ENCODE assay signal across 18 cellular contexts in the genomic region with DNA sequence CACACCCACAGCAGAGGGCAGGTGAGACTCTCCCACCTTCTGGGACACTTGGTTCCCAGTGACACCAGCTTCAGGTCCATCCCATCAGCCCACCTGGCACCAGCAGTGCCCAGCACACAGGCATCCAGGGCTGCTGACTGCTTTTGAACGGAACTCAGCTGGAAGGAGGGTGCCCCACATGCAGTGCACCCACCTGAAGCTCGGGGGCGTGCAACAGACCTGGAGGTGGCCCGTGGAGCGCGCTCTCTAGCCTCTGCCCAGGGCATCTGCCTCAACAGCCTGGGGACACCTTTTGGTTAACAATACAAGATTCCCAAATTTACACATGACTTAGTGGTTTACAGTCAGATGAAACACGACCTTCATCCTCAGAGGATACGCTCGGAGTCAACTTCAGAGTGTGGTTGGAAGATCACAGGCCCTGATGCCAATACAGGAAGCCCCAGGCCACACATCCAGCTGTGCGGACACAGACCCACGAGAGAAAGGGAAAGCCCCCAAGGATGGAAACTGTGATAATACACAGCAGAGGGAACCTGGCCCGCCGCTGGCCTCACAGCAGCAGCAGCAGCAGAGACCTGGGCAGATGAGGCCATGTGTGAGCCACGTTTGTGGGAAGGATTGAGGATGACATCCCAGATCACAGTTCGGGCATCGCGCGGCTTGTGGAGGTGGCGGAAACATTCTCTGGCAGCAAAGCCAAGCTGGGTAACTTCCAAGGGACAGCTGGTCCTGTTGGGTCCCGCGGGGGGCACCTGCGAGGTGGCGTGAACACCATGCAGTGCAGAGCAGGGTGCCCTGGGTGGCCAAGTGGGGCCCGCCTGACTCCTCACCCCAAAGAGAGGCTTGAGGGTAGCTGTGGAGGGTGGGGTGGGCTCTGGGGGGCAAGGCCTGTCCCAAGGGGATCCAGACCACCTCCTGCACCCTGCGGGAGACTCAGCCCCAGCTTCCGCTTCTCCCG.
DNase-seq lines count a peak whose midpoint lies in the region; ATAC-seq and TF ChIP-seq lines count a peak whose summit lies in the region.
"Had no signal": no experiment of that assay in that cellular context is flagged by ENCODE, and none has a peak within 500 bp of the region (broad histone marks: within the 10 kb centered on the region; RNA-seq: fewer than 3 reads in every experiment).

No MANE protein-coding gene starts in this region.

- no peaks in the 10 kb centered on the region for H3K36me3 ChIP-seq in SK-N-SH (replicated peaks in 1 of 2; ENCODE audit: control insufficient read depth in 1 of 2, insufficient read depth in 2 of 2, low read length in 1 of 2)
- H3K36me3 ChIP-seq in smooth muscle cell (ENCODE audit: low read depth), result no peaks in the 10 kb centered on the region
- H3K36me3 ChIP-seq: ovary, SJSA1 had no signal

- H3F3A ChIP-seq in SK-N-SH (replicated peaks; ENCODE audit: insufficient read depth), result no peaks in the 10 kb centered on the region
- H3F3A ChIP-seq in smooth muscle cell (ENCODE audit: low read depth), result no peaks in the 10 kb centered on the region

- no peak for TF ChIP-seq EP300 in SK-N-SH (IDR thresholded peaks at IDR 0.05; ENCODE audit: borderline replicate concordance in 1 of 2, low read depth in 1 of 2, low read length in 1 of 2)

- no peaks in the 10 kb centered on the region for H3K9me3 Mint-ChIP-seq in activated naive CD8-positive, alpha-beta T cell treated with anti-CD3 and anti-CD28 coated beads for 36 hours
- no peaks in the 10 kb centered on the region for H3K9me3 Mint-ChIP-seq in natural killer cell treated with Interleukin-12 subunit alpha and Interleukin-12 subunit beta and Interleukin-15 and Interleukin-18, amount 100 ng/mL, for 72 hours

- peak overlapping the region; percentile 90 for H3K27ac Mint-ChIP-seq in activated naive CD8-positive, alpha-beta T cell treated with anti-CD3 and anti-CD28 coated beads for 36 hours
- peak overlapping the region; percentile 58 to 71 for H3K27ac Mint-ChIP-seq in natural killer cell treated with Interleukin-12 subunit alpha and Interleukin-12 subunit beta and Interleukin-15 and Interleukin-18, amount 100 ng/mL, for 72 hours

- H3K27ac ChIP-seq in SK-N-SH (ENCODE audit: low read depth in 2 of 2, low read length in 1 of 2), result no peak overlapping the region
- H3K27ac ChIP-seq in smooth muscle cell (ENCODE audit: low read depth), result no peak overlapping the region
- H3K27ac ChIP-seq: 22Rv1, adrenal gland, C4-2B, ovary, SJSA1 had no signal

- H3K4me1 ChIP-seq in SK-N-SH (ENCODE audit: control insufficient read depth in 1 of 2, insufficient read depth in 2 of 2, low read depth in 1 of 2, low read length in 1 of 2) (no peaks in the 10 kb centered on the region; a peak in 1 of 4 replicates), smooth muscle cell (ENCODE audit: low read depth) (no peaks in the 10 kb centered on the region)
- H3K4me1 ChIP-seq: adrenal gland, SJSA1 had no signal

- TF ChIP-seq CTCF in SK-N-SH (IDR thresholded peaks at IDR 0.05) (no peak), smooth muscle cell (IDR thresholded peaks at IDR 0.05; ENCODE audit: borderline replicate concordance, insufficient read depth, poor library complexity, severe bottlenecking) (no peak)

- DNase-seq in SK-N-SH (no peak), DMS79 (lab: John Stamatoyannopoulos, UW) (no peak), NCI-H446 (lab: John Stamatoyannopoulos, UW) (no peak), smooth muscle cell (lab: John Stamatoyannopoulos, UW; ENCODE audit: unreplicated experiment) (no peak)
- peak; percentile 61 for DNase-seq in activated naive CD8-positive, alpha-beta T cell treated with anti-CD3 and anti-CD28 coated beads for 36 hours
- no peak for DNase-seq in natural killer cell treated with Interleukin-12 subunit alpha and Interleukin-12 subunit beta and Interleukin-15 and Interleukin-18, amount 100 ng/mL, for 72 hours (ENCODE audit: low spot score)
- DNase-seq: adrenal gland, hippocampal formation, kidney glomerular epithelial cell, NCI-H187, NCI-H510A, ovary, trophoblast cell had no signal

- H3K4me2 ChIP-seq in SK-N-SH (no peak overlapping the region), smooth muscle cell (no peak overlapping the region)

- POLR2A ChIA-PET in SK-N-SH (lab: Yijun Ruan, JAX), result no interaction called here

- TF ChIP-seq POLR2A in GM19193 (IDR thresholded peaks at IDR 0.05; ENCODE audit: extremely low read depth, insufficient read depth, insufficient read length), result peak; percentile 30

- H3K27me3 ChIP-seq in SK-N-SH (ENCODE audit: insufficient read depth) (no peaks in the 10 kb centered on the region), smooth muscle cell (ENCODE audit: low read depth) (no peaks in the 10 kb centered on the region)
- H3K27me3 ChIP-seq: adrenal gland, ovary, SJSA1 had no signal

- CTCF ChIA-PET in SK-N-SH (lab: Yijun Ruan, JAX), result interaction anchor here (0.7 to 1.9 kb wide), 3 partner anchors 10 to 167 kb away, joined by 3 to 6 read pairs (median 4); no protein-coding TSS in a partner anchor

- H3K4me3 Mint-ChIP-seq in activated naive CD8-positive, alpha-beta T cell treated with anti-CD3 and anti-CD28 coated beads for 36 hours, result no peak overlapping the region
- H3K4me3 Mint-ChIP-seq in natural killer cell treated with Interleukin-12 subunit alpha and Interleukin-12 subunit beta and Interleukin-15 and Interleukin-18, amount 100 ng/mL, for 72 hours, result no peak overlapping the region

- no peaks in the 10 kb centered on the region for H3K9me2 ChIP-seq in SK-N-SH

- WGBS in SK-N-SH (ENCODE audit: low lambda C conversion rate), result 80% methylated on average over 24 of the region's 27 CpGs
- 94% methylated on average over 27 of the region's 27 CpGs for WGBS in smooth muscle cell (ENCODE audit: low lambda C conversion rate)

- peaks cover 63% of the 10 kb centered on the region for H3K36me3 Mint-ChIP-seq in activated naive CD8-positive, alpha-beta T cell treated with anti-CD3 and anti-CD28 coated beads for 36 hours
- H3K36me3 Mint-ChIP-seq in natural killer cell treated with Interleukin-12 subunit alpha and Interleukin-12 subunit beta and Interleukin-15 and Interleukin-18, amount 100 ng/mL, for 72 hours, result peaks cover 11% of the 10 kb centered on the region

- H3K79me2 ChIP-seq in SK-N-SH (ENCODE audit: insufficient read depth) (no peaks in the 10 kb centered on the region), smooth muscle cell (ENCODE audit: low read depth) (no peaks in the 10 kb centered on the region)

- no peak overlapping the region for H2AFZ ChIP-seq in SK-N-SH (ENCODE audit: low read depth)
- no peak overlapping the region for H2AFZ ChIP-seq in smooth muscle cell (ENCODE audit: low read depth)

- H3K9me3 ChIP-seq in SK-N-SH (no peaks in the 10 kb centered on the region), smooth muscle cell (replicated peaks; ENCODE audit: low read depth) (no peaks in the 10 kb centered on the region)
- H3K9me3 ChIP-seq: adrenal gland, ovary, SJSA1 had no signal

- peaks cover 46% of the 10 kb centered on the region for H3K4me1 Mint-ChIP-seq in activated naive CD8-positive, alpha-beta T cell treated with anti-CD3 and anti-CD28 coated beads for 36 hours
- peaks cover 24 to 47% of the 10 kb centered on the region in 2 donors for H3K4me1 Mint-ChIP-seq in natural killer cell treated with Interleukin-12 subunit alpha and Interleukin-12 subunit beta and Interleukin-15 and Interleukin-18, amount 100 ng/mL, for 72 hours (ENCODE audit: low read depth in 2 of 2)

- H3K4me3 ChIP-seq in SK-N-SH (ENCODE audit: low read depth in 2 of 2, low read length in 1 of 2) (no peak overlapping the region), smooth muscle cell (no peak overlapping the region)
- H3K4me3 ChIP-seq: adrenal gland, ovary, SJSA1 had no signal

- TF ChIP-seq RAD21 in SK-N-SH (IDR thresholded peaks at IDR 0.05; ENCODE audit: low read length), result peak; percentile 8; the same call in 1 of the 2 replicates

- no peaks in the 10 kb centered on the region for H3K27me3 Mint-ChIP-seq in activated naive CD8-positive, alpha-beta T cell treated with anti-CD3 and anti-CD28 coated beads for 36 hours
- H3K27me3 Mint-ChIP-seq in natural killer cell treated with Interleukin-12 subunit alpha and Interleukin-12 subunit beta and Interleukin-15 and Interleukin-18, amount 100 ng/mL, for 72 hours, result no peaks in the 10 kb centered on the region

- ATAC-seq in SK-N-SH treated with all-trans-retinoic acid at 6 μM for 48 hours, result no peak
- no peak for ATAC-seq in natural killer cell treated with Interleukin-12 subunit alpha and Interleukin-12 subunit beta and Interleukin-15 and Interleukin-18, amount 100 ng/mL, for 72 hours

- H4K20me1 ChIP-seq in SK-N-SH (ENCODE audit: insufficient read depth) (no peaks in the 10 kb centered on the region), smooth muscle cell (ENCODE audit: low read depth) (no peaks in the 10 kb centered on the region)

- H3K9ac ChIP-seq in SK-N-SH (no peak overlapping the region), smooth muscle cell (ENCODE audit: low read depth) (no peak overlapping the region)

TF ChIP-seq in SK-N-SH, 30 proteins besides CTCF, POLR2A, EP300 and RAD21 (continues in another document):
- TF ChIP-seq FOSL2 (IDR thresholded peaks at IDR 0.05; ENCODE audit: borderline replicate concordance, low read depth), result no peak
- TF ChIP-seq FOXM1 (IDR thresholded peaks at IDR 0.05; ENCODE audit: low read depth), result no peak

TF ChIP-seq in SK-N-SH treated with all-trans-retinoic acid at 6 μM for 48 hours, 23 proteins besides CTCF, POLR2A, EP300 and RAD21 (continues in another document):
- TF ChIP-seq ARNTL (CRISPR knock-in tag; IDR thresholded peaks at IDR 0.05; ENCODE audit: borderline replicate concordance, low read depth) (no peak), OSR1 (CRISPR knock-in tag; IDR thresholded peaks at IDR 0.05) (no peak), SNAI2 (CRISPR knock-in tag; IDR thresholded peaks at IDR 0.05) (no peak), TOX (CRISPR knock-in tag; IDR thresholded peaks at IDR 0.05; ENCODE audit: borderline replicate concordance) (no peak), GLIS3 (CRISPR knock-in tag; IDR thresholded peaks at IDR 0.05) (no peak), ZFP3 (CRISPR knock-in tag; IDR thresholded peaks at IDR 0.05) (no peak), ZNF70 (CRISPR knock-in tag; IDR thresholded peaks at IDR 0.05) (no peak), PPARA (CRISPR knock-in tag; IDR thresholded peaks at IDR 0.05; ENCODE audit: borderline replicate concordance) (no peak), CREB5 (CRISPR knock-in tag; IDR thresholded peaks at IDR 0.05; ENCODE audit: low read depth) (no peak), CSDC2 (CRISPR knock-in tag; IDR thresholded peaks at IDR 0.05) (no peak), TCF4 (CRISPR knock-in tag; IDR thresholded peaks at IDR 0.05; ENCODE audit: borderline replicate concordance) (no peak)
